ENCODE assay signal across 12 cellular contexts in the genomic region with DNA sequence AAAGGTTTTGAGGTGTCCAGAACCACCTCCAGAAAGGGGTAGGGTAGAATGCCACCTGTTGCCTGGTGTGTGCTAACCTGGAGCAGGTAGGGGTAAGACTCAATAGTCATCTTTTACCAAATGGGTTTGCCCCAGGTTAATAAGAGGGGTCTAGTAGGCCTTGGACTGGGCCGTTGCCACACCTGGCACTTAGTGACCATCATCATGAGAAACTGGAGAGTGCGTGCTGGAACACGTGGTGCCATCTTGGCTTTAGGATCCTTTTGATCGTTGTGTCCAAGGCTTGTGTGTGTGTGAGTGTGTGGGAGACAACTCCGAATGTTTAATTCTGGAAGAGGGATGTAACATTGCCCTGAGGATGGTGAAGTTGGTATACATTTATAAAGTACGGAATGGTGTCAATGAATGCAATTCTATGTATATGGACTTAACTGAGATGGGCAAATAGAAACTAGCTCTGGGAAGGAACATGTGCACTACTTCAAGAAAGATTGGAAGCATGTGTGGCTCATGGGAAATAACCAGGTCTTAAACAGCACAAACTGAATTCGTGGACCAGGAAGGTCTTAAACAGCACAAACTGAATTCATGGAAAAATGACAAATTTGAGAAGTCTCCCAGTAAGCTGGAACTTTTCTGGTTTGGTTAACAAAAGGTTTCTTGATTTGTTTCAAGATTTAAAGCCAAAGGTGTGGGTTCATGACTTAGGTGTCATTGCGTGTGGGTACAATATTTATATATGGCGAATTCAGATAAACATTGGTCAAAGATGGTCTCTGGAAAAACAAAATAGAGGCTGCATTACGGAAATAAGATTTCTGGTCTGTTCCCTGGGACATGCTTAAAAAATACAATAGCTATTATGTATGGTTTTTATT. TPM values are rescaled to one million over a fixed set of nuclear protein-coding genes. Genes with fewer than 3 reads are reported as not detected.
DNase-seq lines count a peak whose midpoint lies in the region.
"Had no signal": no experiment of that assay in that cellular context is flagged by ENCODE, and none has a peak within 500 bp of the region (broad histone marks: within the 10 kb centered on the region; RNA-seq: fewer than 3 reads in every experiment).

No MANE protein-coding gene starts in this region.

- peak overlapping the region; percentile 100 for H3K27ac Mint-ChIP-seq in activated T-cell treated with anti-CD3 and anti-CD28 coated beads, Interleukin-2, amount 50 U/mL, for 24 hours
- H3K27ac Mint-ChIP-seq in activated T-helper 1 cell treated with anti-CD3 and anti-CD28 coated beads, Interleukin-12 subunit alpha, Interleukin-12 subunit beta, Interleukin-2, Interleukin-4 antibody, amounts not matched to agents 30 ng/mL and 10 ng/mL and 1 ng/mL, durations not matched to agents 14 hours and 24 hours and 36 hours, result peak overlapping the region; percentile 27

- H3K4me3 Mint-ChIP-seq in activated T-cell treated with anti-CD3 and anti-CD28 coated beads, Interleukin-2, amount 50 U/mL, for 24 hours, result peak overlapping the region; percentile 38
- no peak overlapping the region for H3K4me3 Mint-ChIP-seq in activated T-helper 1 cell treated with anti-CD3 and anti-CD28 coated beads, Interleukin-12 subunit alpha, Interleukin-12 subunit beta, Interleukin-2, Interleukin-4 antibody, amounts not matched to agents 30 ng/mL and 10 ng/mL and 1 ng/mL, durations not matched to agents 14 hours and 24 hours and 36 hours

- H3K27me3 Mint-ChIP-seq in activated T-cell treated with anti-CD3 and anti-CD28 coated beads, Interleukin-2, amount 50 U/mL, for 24 hours, result no peaks in the 10 kb centered on the region
- H3K27me3 Mint-ChIP-seq in activated T-helper 1 cell treated with anti-CD3 and anti-CD28 coated beads, Interleukin-12 subunit alpha, Interleukin-12 subunit beta, Interleukin-2, Interleukin-4 antibody, amounts not matched to agents 30 ng/mL and 10 ng/mL and 1 ng/mL, durations not matched to agents 14 hours and 24 hours and 36 hours (ENCODE audit: insufficient read depth), result no peaks in the 10 kb centered on the region

- H3K36me3 Mint-ChIP-seq in activated T-cell treated with anti-CD3 and anti-CD28 coated beads, Interleukin-2, amount 50 U/mL, for 24 hours (ENCODE audit: low read depth), result peaks cover 100% of the 10 kb centered on the region
- H3K36me3 Mint-ChIP-seq in activated T-helper 1 cell treated with anti-CD3 and anti-CD28 coated beads, Interleukin-12 subunit alpha, Interleukin-12 subunit beta, Interleukin-2, Interleukin-4 antibody, amounts not matched to agents 30 ng/mL and 10 ng/mL and 1 ng/mL, durations not matched to agents 14 hours and 24 hours and 36 hours (ENCODE audit: low read depth), result peaks cover 95% of the 10 kb centered on the region

- H3K4me1 Mint-ChIP-seq in activated T-cell treated with anti-CD3 and anti-CD28 coated beads, Interleukin-2, amount 50 U/mL, for 24 hours (ENCODE audit: low read depth), result peaks cover 95% of the 10 kb centered on the region
- H3K4me1 Mint-ChIP-seq in activated T-helper 1 cell treated with anti-CD3 and anti-CD28 coated beads, Interleukin-12 subunit alpha, Interleukin-12 subunit beta, Interleukin-2, Interleukin-4 antibody, amounts not matched to agents 30 ng/mL and 10 ng/mL and 1 ng/mL, durations not matched to agents 14 hours and 24 hours and 36 hours (ENCODE audit: low read depth), result peaks cover 97% of the 10 kb centered on the region

- H3K9me3 Mint-ChIP-seq in activated T-cell treated with anti-CD3 and anti-CD28 coated beads, Interleukin-2, amount 50 U/mL, for 24 hours, result no peaks in the 10 kb centered on the region
- H3K9me3 Mint-ChIP-seq in activated T-helper 1 cell treated with anti-CD3 and anti-CD28 coated beads, Interleukin-12 subunit alpha, Interleukin-12 subunit beta, Interleukin-2, Interleukin-4 antibody, amounts not matched to agents 30 ng/mL and 10 ng/mL and 1 ng/mL, durations not matched to agents 14 hours and 24 hours and 36 hours, result no peaks in the 10 kb centered on the region

- intact Hi-C loops in activated T-helper 1 cell treated with anti-CD3 and anti-CD28 coated beads, Interleukin-12 subunit alpha, Interleukin-12 subunit beta, Interleukin-2, Interleukin-4 antibody, amounts not matched to agents 30 ng/mL and 10 ng/mL and 1 ng/mL, durations not matched to agents 14 hours and 24 hours and 36 hours (cut with micrococcal nuclease), result no loop called here
- intact Hi-C loops in posterior vena cava (cut with DNase I), result loop anchor here in 1 of 2 donors (1.0 to 10.0 kb wide), 2 partner anchors 14 to 258 kb away; a partner anchor contains a TSS

- no peak for DNase-seq in activated T-cell treated with anti-CD3 and anti-CD28 coated beads, Interleukin-2, amount 50 U/mL, for 24 hours
- DNase-seq in activated T-cell treated with anti-CD3 and anti-CD28 coated beads, Interleukin-2, amount 50 U/mL, for 48 hours, result no peak
- no peak for DNase-seq in activated T-helper 1 cell treated with anti-CD3 and anti-CD28 coated beads, Interleukin-12 subunit alpha, Interleukin-12 subunit beta, Interleukin-2, Interleukin-4 antibody, amounts not matched to agents 30 ng/mL and 10 ng/mL and 1 ng/mL, durations not matched to agents 14 hours and 24 hours and 36 hours (ENCODE audit: low spot score)
- DNase-seq in posterior vena cava (ENCODE audit: low spot score) (peak; percentile 61), kidney tubule cell (ENCODE audit: low spot score) (no peak)
- no peak for DNase-seq in stimulated activated CD4-positive, alpha-beta T cell treated with anti-CD3 and anti-CD28 coated beads, Interleukin-4, amount 100 ng/mL, for 24 hours
- DNase-seq: activated gamma-delta T cell treated with Interleukin-2 at 50 U/mL for 16 hours, colonic mucosa, DMS53, NCI-H187, NCI-H69, sigmoid colon had no signal

RNA-seq across cellular contexts. Expression of a gene that starts 7.2 kb away (rescaled TPM):
- 950 and 955 TPM in 2 replicates for total RNA-seq in activated T-helper 1 cell treated with anti-CD3 and anti-CD28 coated beads, Interleukin-12 subunit alpha, Interleukin-12 subunit beta, Interleukin-2, Interleukin-4 antibody, amounts not matched to agents 30 ng/mL and 10 ng/mL and 1 ng/mL, durations not matched to agents 14 hours and 24 hours and 36 hours
- total RNA-seq in posterior vena cava, result 100 to 1,000 TPM; 168 to 208 TPM

RNA-seq across cellular contexts. Expression of a gene that starts 15.4 kb away (rescaled TPM):
- total RNA-seq in activated T-helper 1 cell treated with anti-CD3 and anti-CD28 coated beads, Interleukin-12 subunit alpha, Interleukin-12 subunit beta, Interleukin-2, Interleukin-4 antibody, amounts not matched to agents 30 ng/mL and 10 ng/mL and 1 ng/mL, durations not matched to agents 14 hours and 24 hours and 36 hours, result 20.9 and 21.2 TPM in 2 replicates
- total RNA-seq in posterior vena cava, result 10 to 100 TPM; 13.0 to 23.9 TPM

RNA-seq across cellular contexts. Expression of a gene that starts 26.8 kb away (rescaled TPM):
- total RNA-seq in activated T-helper 1 cell treated with anti-CD3 and anti-CD28 coated beads, Interleukin-12 subunit alpha, Interleukin-12 subunit beta, Interleukin-2, Interleukin-4 antibody, amounts not matched to agents 30 ng/mL and 10 ng/mL and 1 ng/mL, durations not matched to agents 14 hours and 24 hours and 36 hours, result 0.10 and 0.15 TPM in 2 replicates
- total RNA-seq in posterior vena cava, result under 1 TPM; 0.05 to 0.10 TPM

RNA-seq across cellular contexts. Expression of a gene that starts 29.8 kb away (rescaled TPM):
- not detected in 2 replicates for total RNA-seq in activated T-helper 1 cell treated with anti-CD3 and anti-CD28 coated beads, Interleukin-12 subunit alpha, Interleukin-12 subunit beta, Interleukin-2, Interleukin-4 antibody, amounts not matched to agents 30 ng/mL and 10 ng/mL and 1 ng/mL, durations not matched to agents 14 hours and 24 hours and 36 hours
- total RNA-seq in posterior vena cava, result not detected
- total RNA-seq: colonic mucosa, sigmoid colon had no signal

RNA-seq across cellular contexts. Expression of a gene that starts 37.3 kb away (rescaled TPM):
- 0.27 and 0.34 TPM in 2 replicates for total RNA-seq in activated T-helper 1 cell treated with anti-CD3 and anti-CD28 coated beads, Interleukin-12 subunit alpha, Interleukin-12 subunit beta, Interleukin-2, Interleukin-4 antibody, amounts not matched to agents 30 ng/mL and 10 ng/mL and 1 ng/mL, durations not matched to agents 14 hours and 24 hours and 36 hours
- total RNA-seq in posterior vena cava, result 1 to 10 TPM; 2.9 to 5.2 TPM
